35 cellular contexts compared by ENCODE assay signal in the genomic region with DNA sequence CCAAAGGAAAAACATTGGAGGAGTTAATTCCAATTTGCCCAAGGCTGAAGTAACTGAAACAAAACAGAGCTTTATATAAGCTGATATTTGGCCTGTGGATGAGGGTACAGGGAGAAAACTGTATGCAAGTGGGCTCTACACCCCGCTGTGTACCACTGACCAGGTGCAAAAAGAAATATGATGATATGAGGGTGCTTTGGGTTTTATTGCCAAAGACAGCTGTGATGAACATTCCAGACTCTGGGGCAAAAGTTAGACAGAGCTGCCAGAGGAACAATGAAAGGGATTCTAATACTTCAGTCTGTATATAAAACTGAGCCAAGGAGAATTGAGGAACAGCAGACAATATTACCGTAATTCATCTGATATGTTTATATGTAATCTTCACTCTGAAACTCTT.
"Had no signal": no experiment of that assay in that cellular context is flagged by ENCODE, and none has a peak within 500 bp of the region (broad histone marks: within the 10 kb centered on the region; RNA-seq: fewer than 3 reads in every experiment).

No MANE protein-coding gene starts in this region.

- DNase-seq: activated B cell treated with CpG ODN at 0.5 μM for 24 hours; activated CD4-positive, alpha-beta memory T cell treated with anti-CD3 and anti-CD28 coated beads for 36 hours; activated CD4-positive, alpha-beta T cell treated with anti-CD3 and anti-CD28 coated beads for 4 hours; activated CD4-positive, alpha-beta T cell treated with anti-CD3 and anti-CD28 coated beads, Interleukin-2, amount 10 ng/mL, durations not matched to agents 24 days and 14 days; activated CD4-positive, alpha-beta T cell treated with anti-CD3 and anti-CD28 coated beads, Interleukin-2, amount 50 U/mL, for 1 hour; activated CD4-positive, alpha-beta T cell treated with anti-CD3 and anti-CD28 coated beads, Interleukin-2, amount 50 U/mL, for 4 hours; activated CD4-positive, CD25-positive, alpha-beta regulatory T cell treated with anti-CD3 and anti-CD28 coated beads, Interleukin-2, amount 50 U/mL, for 72 hours; activated CD8-positive, alpha-beta memory T cell treated with anti-CD3 and anti-CD28 coated beads, Interleukin-2, amount 50 U/mL, for 4 hours; activated CD8-positive, alpha-beta T cell treated with anti-CD3 and anti-CD28 coated beads for 36 hours; activated effector memory CD4-positive, alpha-beta T cell treated with anti-CD3 and anti-CD28 coated beads, Interleukin-2, amount 50 U/mL, for 16 hours; activated gamma-delta T cell treated with Interleukin-2 at 50 U/mL for 16 hours; activated naive CD4-positive, alpha-beta T cell; activated naive CD4-positive, alpha-beta T cell treated with anti-CD3 and anti-CD28 coated beads for 36 hours; activated naive CD4-positive, alpha-beta T cell treated with anti-CD3 and anti-CD28 coated beads, Interleukin-2, amount 50 U/mL, for 16 hours; activated naive CD8-positive, alpha-beta T cell treated with anti-CD3 and anti-CD28 coated beads for 36 hours; activated T-cell treated with anti-CD3 and anti-CD28 coated beads for 4 hours; activated T-cell treated with anti-CD3 and anti-CD28 coated beads, Interleukin-2, amount 50 U/mL, for 1 hour; activated T-cell treated with anti-CD3 and anti-CD28 coated beads, Interleukin-2, amount 50 U/mL, for 4 hours; activated T-cell treated with anti-CD3 and anti-CD28 coated beads, Interleukin-2, amount 50 U/mL, for 72 hours; adrenal gland; amniotic stem cell; aorta; body of pancreas; brain microvascular endothelial cell; central memory CD4-positive, alpha-beta T cell; T-helper 1 cell; T-helper 2 cell; T-helper 9 cell had no signal

- H3K27me3 Mint-ChIP-seq: activated CD4-positive, alpha-beta memory T cell treated with anti-CD3 and anti-CD28 coated beads for 36 hours; activated CD4-positive, alpha-beta T cell treated with anti-CD3 and anti-CD28 coated beads, Interleukin-2, amount 10 ng/mL, durations not matched to agents 24 days and 14 days; activated CD8-positive, alpha-beta T cell treated with anti-CD3 and anti-CD28 coated beads for 36 hours; activated naive CD8-positive, alpha-beta T cell treated with anti-CD3 and anti-CD28 coated beads for 36 hours; activated T-helper 17 cell treated with anti-CD3 and anti-CD28 coated beads, Interleukin-2, amount 50 U/mL, for 72 hours had no signal

- H3K4me3 ChIP-seq: adrenal gland, body of pancreas, breast epithelium had no signal

- H3K27ac Mint-ChIP-seq: activated B cell treated with CpG ODN at 0.5 μM for 24 hours; activated CD4-positive, alpha-beta memory T cell treated with anti-CD3 and anti-CD28 coated beads for 36 hours; activated CD4-positive, alpha-beta T cell treated with anti-CD3 and anti-CD28 coated beads, Interleukin-2, amount 10 ng/mL, durations not matched to agents 24 days and 14 days; activated CD8-positive, alpha-beta T cell treated with anti-CD3 and anti-CD28 coated beads for 36 hours; activated naive CD4-positive, alpha-beta T cell treated with anti-CD3 and anti-CD28 coated beads for 36 hours; activated naive CD4-positive, alpha-beta T cell treated with anti-CD3 and anti-CD28 coated beads, Interleukin-2, amount 50 U/mL, for 72 hours; activated naive CD8-positive, alpha-beta T cell treated with anti-CD3 and anti-CD28 coated beads for 36 hours; activated T-cell treated with anti-CD3 and anti-CD28 coated beads, Interleukin-2, amount 50 U/mL, for 72 hours; activated T-helper 1 cell treated with anti-CD3 and anti-CD28 coated beads, Interleukin-12 subunit alpha, Interleukin-12 subunit beta, Interleukin-2, Interleukin-4 antibody, amounts not matched to agents 30 ng/mL and 10 ng/mL and 1 ng/mL, durations not matched to agents 14 hours and 24 hours and 36 hours; activated T-helper 17 cell treated with anti-CD3 and anti-CD28 coated beads, Interleukin-2, amount 50 U/mL, for 72 hours; T-helper 1 cell treated with Interleukin-12 subunit alpha and Interleukin-12 subunit beta and Interleukin-4 antibody, amounts not matched to agents 30 μg/mL and 1 μg/mL, for 36 hours; T-helper 2 cell treated with Interferon-gamma antibody and Interleukin-4, amounts not matched to agents 5 μg/mL and 100 μg/mL, for 36 hours had no signal

- H3K4me3 Mint-ChIP-seq: activated B cell treated with CpG ODN at 0.5 μM for 24 hours; activated CD4-positive, alpha-beta memory T cell treated with anti-CD3 and anti-CD28 coated beads for 36 hours; activated CD4-positive, alpha-beta T cell treated with anti-CD3 and anti-CD28 coated beads, Interleukin-2, amount 10 ng/mL, durations not matched to agents 24 days and 14 days; activated CD8-positive, alpha-beta T cell treated with anti-CD3 and anti-CD28 coated beads for 36 hours; activated naive CD4-positive, alpha-beta T cell treated with anti-CD3 and anti-CD28 coated beads for 36 hours; activated naive CD8-positive, alpha-beta T cell treated with anti-CD3 and anti-CD28 coated beads for 36 hours; activated T-cell treated with anti-CD3 and anti-CD28 coated beads, Interleukin-2, amount 50 U/mL, for 4 hours; activated T-cell treated with anti-CD3 and anti-CD28 coated beads, Interleukin-2, amount 50 U/mL, for 72 hours; activated T-helper 1 cell treated with anti-CD3 and anti-CD28 coated beads, Interleukin-12 subunit alpha, Interleukin-12 subunit beta, Interleukin-2, Interleukin-4 antibody, amounts not matched to agents 30 ng/mL and 10 ng/mL and 1 ng/mL, durations not matched to agents 14 hours and 24 hours and 36 hours; activated T-helper 17 cell treated with anti-CD3 and anti-CD28 coated beads, Interleukin-2, amount 50 U/mL, for 72 hours; T-helper 1 cell treated with Interleukin-12 subunit alpha and Interleukin-12 subunit beta and Interleukin-4 antibody, amounts not matched to agents 30 μg/mL and 1 μg/mL, for 36 hours; T-helper 2 cell treated with Interferon-gamma antibody and Interleukin-4, amounts not matched to agents 5 μg/mL and 100 μg/mL, for 36 hours had no signal

- H3K9me3 ChIP-seq: adrenal gland, body of pancreas, breast epithelium had no signal

- H3K4me1 Mint-ChIP-seq: activated B cell treated with CpG ODN at 0.5 μM for 24 hours; activated CD4-positive, alpha-beta T cell treated with anti-CD3 and anti-CD28 coated beads, Interleukin-2, amount 10 ng/mL, durations not matched to agents 24 days and 14 days; activated naive CD8-positive, alpha-beta T cell treated with anti-CD3 and anti-CD28 coated beads for 36 hours; activated T-helper 17 cell treated with anti-CD3 and anti-CD28 coated beads, Interleukin-2, amount 50 U/mL, for 72 hours had no signal

- H3K4me1 ChIP-seq: adrenal gland, body of pancreas, breast epithelium had no signal

- H3K36me3 Mint-ChIP-seq: activated CD4-positive, alpha-beta memory T cell treated with anti-CD3 and anti-CD28 coated beads for 36 hours; activated naive CD4-positive, alpha-beta T cell treated with anti-CD3 and anti-CD28 coated beads, Interleukin-2, amount 50 U/mL, for 72 hours; activated naive CD8-positive, alpha-beta T cell treated with anti-CD3 and anti-CD28 coated beads for 36 hours had no signal

- H3K9me3 Mint-ChIP-seq: activated B cell treated with CpG ODN at 0.5 μM for 24 hours; activated CD4-positive, alpha-beta memory T cell treated with anti-CD3 and anti-CD28 coated beads for 36 hours; activated CD4-positive, alpha-beta T cell treated with anti-CD3 and anti-CD28 coated beads, Interleukin-2, amount 10 ng/mL, durations not matched to agents 24 days and 14 days; activated CD8-positive, alpha-beta T cell treated with anti-CD3 and anti-CD28 coated beads for 36 hours; activated naive CD4-positive, alpha-beta T cell treated with anti-CD3 and anti-CD28 coated beads for 36 hours; activated naive CD4-positive, alpha-beta T cell treated with anti-CD3 and anti-CD28 coated beads, Interleukin-2, amount 50 U/mL, for 72 hours; activated naive CD8-positive, alpha-beta T cell treated with anti-CD3 and anti-CD28 coated beads for 36 hours; activated T-cell treated with anti-CD3 and anti-CD28 coated beads, Interleukin-2, amount 50 U/mL, for 4 hours; activated T-cell treated with anti-CD3 and anti-CD28 coated beads, Interleukin-2, amount 50 U/mL, for 72 hours; activated T-helper 1 cell treated with anti-CD3 and anti-CD28 coated beads, Interleukin-12 subunit alpha, Interleukin-12 subunit beta, Interleukin-2, Interleukin-4 antibody, amounts not matched to agents 30 ng/mL and 10 ng/mL and 1 ng/mL, durations not matched to agents 14 hours and 24 hours and 36 hours; activated T-helper 17 cell treated with anti-CD3 and anti-CD28 coated beads, Interleukin-2, amount 50 U/mL, for 72 hours; T-helper 1 cell treated with Interleukin-12 subunit alpha and Interleukin-12 subunit beta and Interleukin-4 antibody, amounts not matched to agents 30 μg/mL and 1 μg/mL, for 36 hours; T-helper 2 cell treated with Interferon-gamma antibody and Interleukin-4, amounts not matched to agents 5 μg/mL and 100 μg/mL, for 36 hours had no signal

- ATAC-seq: activated CD8-positive, alpha-beta T cell treated with anti-CD3 and anti-CD28 coated beads for 36 hours; activated naive CD4-positive, alpha-beta T cell treated with anti-CD3 and anti-CD28 coated beads, Interleukin-2, amount 50 U/mL, for 72 hours; activated T-cell treated with anti-CD3 and anti-CD28 coated beads, Interleukin-2, amount 50 U/mL, for 4 hours; activated T-cell treated with anti-CD3 and anti-CD28 coated beads, Interleukin-2, amount 50 U/mL, for 72 hours; activated T-helper 17 cell treated with anti-CD3 and anti-CD28 coated beads, Interleukin-2, amount 50 U/mL, for 72 hours; body of pancreas had no signal

- H3K36me3 ChIP-seq: adrenal gland, brain microvascular endothelial cell, breast epithelium had no signal

- H3K27me3 ChIP-seq: adrenal gland, body of pancreas, brain microvascular endothelial cell, breast epithelium had no signal

- H3K27ac ChIP-seq: adrenal gland, body of pancreas, brain microvascular endothelial cell, breast epithelium, VCaP had no signal
